1 cellular context compared by ENCODE assay signal in the genomic region with DNA sequence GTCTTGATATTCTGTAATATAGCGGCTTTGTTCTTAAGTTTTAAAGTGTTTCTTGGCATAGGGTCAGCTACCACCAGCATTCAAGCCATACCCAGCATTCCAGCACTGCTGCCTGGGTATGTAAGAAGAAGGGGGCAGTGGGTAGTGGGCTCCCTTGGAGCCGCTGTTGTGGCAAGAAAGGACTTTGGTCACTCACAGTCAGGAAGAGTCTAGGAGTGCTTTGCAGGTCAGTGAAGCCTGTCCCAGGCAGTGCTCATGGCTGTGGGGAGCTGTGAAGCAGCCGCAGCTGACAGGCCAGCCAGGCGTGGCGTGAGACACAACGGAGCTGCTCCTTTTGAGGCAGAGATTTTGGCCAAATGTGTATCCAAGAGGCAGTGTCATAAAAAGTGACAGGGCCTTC.
TF ChIP-seq lines count a peak whose summit lies in the region.

No MANE protein-coding gene starts in this region.

TF ChIP-seq in HepG2, 621 proteins besides CTCF, POLR2A, EP300 and RAD21 (continued from another document and continues in another):
- TF ChIP-seq KDM2A (CRISPR knock-in tag; IDR thresholded peaks at IDR 0.05; ENCODE audit: borderline replicate concordance, low read depth) (peak; percentile 18; the same call in 1 of the 2 replicates), ZBTB7A (CRISPR knock-in tag; IDR thresholded peaks at IDR 0.05) (0 out of 2 replicates have a peak, but pooled peaks have one; percentile 17), SMARCE1 (IDR thresholded peaks at IDR 0.05; ENCODE audit: borderline replicate concordance) (no peak), ZMYM4 (CRISPR knock-in tag; IDR thresholded peaks at IDR 0.05) (peak; percentile 70; the same call in 1 of the 2 replicates), LCORL (IDR thresholded peaks at IDR 0.05) (no peak), LCORL (CRISPR knock-in tag; IDR thresholded peaks at IDR 0.05) (0 out of 2 replicates have a peak, but pooled peaks have one; percentile 45), ZFP90 (CRISPR knock-in tag; IDR thresholded peaks at IDR 0.05; ENCODE audit: borderline replicate concordance) (no peak), ZNF354B (CRISPR knock-in tag; IDR thresholded peaks at IDR 0.05) (no peak), CEBPB (IDR thresholded peaks at IDR 0.05; ENCODE audit: borderline replicate concordance, low read depth, low read length) (no peak), KLF9 (CRISPR knock-in tag; IDR thresholded peaks at IDR 0.05; ENCODE audit: low read depth) (no peak), HOXD1 (CRISPR knock-in tag; IDR thresholded peaks at IDR 0.05) (no peak), ZNF777 (CRISPR knock-in tag; IDR thresholded peaks at IDR 0.05) (no peak), ZNF570 (CRISPR knock-in tag; IDR thresholded peaks at IDR 0.05; ENCODE audit: borderline replicate concordance) (no peak), ZNF441 (CRISPR knock-in tag; IDR thresholded peaks at IDR 0.05; ENCODE audit: borderline replicate concordance) (no peak), SALL1 (CRISPR knock-in tag; IDR thresholded peaks at IDR 0.05) (peak; percentile 40; the same call in 1 of the 2 replicates), PAWR (CRISPR knock-in tag; IDR thresholded peaks at IDR 0.05; ENCODE audit: borderline replicate concordance) (no peak), U2AF1 (optimal IDR thresholded peaks at IDR 0.05; ENCODE audit: low read depth, low read length) (no peak), ZNF562 (CRISPR knock-in tag; IDR thresholded peaks at IDR 0.05; ENCODE audit: borderline replicate concordance) (no peak), ZNF883 (CRISPR knock-in tag; IDR thresholded peaks at IDR 0.05; ENCODE audit: not compliant biosample characterization) (no peak), HNF4A (CRISPR knock-in tag; IDR thresholded peaks at IDR 0.05) (peak; percentile 74), FLYWCH1 (CRISPR knock-in tag; IDR thresholded peaks at IDR 0.05) (no peak), NR1H2 (CRISPR knock-in tag; IDR thresholded peaks at IDR 0.05; ENCODE audit: borderline replicate concordance, low read depth) (no peak)
- TF ChIP-seq, protein P1, sequence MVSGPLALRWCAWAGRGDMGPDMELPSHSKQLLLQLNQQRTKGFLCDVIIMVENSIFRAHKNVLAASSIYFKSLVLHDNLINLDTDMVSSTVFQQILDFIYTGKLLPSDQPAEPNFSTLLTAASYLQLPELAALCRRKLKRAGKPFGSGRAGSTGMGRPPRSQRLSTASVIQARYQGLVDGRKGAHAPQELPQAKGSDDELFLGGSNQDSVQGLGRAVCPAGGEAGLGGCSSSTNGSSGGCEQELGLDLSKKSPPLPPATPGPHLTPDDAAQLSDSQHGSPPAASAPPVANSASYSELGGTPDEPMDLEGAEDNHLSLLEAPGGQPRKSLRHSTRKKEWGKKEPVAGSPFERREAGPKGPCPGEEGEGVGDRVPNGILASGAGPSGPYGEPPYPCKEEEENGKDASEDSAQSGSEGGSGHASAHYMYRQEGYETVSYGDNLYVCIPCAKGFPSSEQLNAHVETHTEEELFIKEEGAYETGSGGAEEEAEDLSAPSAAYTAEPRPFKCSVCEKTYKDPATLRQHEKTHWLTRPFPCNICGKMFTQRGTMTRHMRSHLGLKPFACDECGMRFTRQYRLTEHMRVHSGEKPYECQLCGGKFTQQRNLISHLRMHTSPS (CRISPR knock-in tag; IDR thresholded peaks at IDR 0.05; ENCODE audit: low read depth), result peak; percentile 47; the same call in 1 of the 2 replicates
- TF ChIP-seq, protein P2, sequence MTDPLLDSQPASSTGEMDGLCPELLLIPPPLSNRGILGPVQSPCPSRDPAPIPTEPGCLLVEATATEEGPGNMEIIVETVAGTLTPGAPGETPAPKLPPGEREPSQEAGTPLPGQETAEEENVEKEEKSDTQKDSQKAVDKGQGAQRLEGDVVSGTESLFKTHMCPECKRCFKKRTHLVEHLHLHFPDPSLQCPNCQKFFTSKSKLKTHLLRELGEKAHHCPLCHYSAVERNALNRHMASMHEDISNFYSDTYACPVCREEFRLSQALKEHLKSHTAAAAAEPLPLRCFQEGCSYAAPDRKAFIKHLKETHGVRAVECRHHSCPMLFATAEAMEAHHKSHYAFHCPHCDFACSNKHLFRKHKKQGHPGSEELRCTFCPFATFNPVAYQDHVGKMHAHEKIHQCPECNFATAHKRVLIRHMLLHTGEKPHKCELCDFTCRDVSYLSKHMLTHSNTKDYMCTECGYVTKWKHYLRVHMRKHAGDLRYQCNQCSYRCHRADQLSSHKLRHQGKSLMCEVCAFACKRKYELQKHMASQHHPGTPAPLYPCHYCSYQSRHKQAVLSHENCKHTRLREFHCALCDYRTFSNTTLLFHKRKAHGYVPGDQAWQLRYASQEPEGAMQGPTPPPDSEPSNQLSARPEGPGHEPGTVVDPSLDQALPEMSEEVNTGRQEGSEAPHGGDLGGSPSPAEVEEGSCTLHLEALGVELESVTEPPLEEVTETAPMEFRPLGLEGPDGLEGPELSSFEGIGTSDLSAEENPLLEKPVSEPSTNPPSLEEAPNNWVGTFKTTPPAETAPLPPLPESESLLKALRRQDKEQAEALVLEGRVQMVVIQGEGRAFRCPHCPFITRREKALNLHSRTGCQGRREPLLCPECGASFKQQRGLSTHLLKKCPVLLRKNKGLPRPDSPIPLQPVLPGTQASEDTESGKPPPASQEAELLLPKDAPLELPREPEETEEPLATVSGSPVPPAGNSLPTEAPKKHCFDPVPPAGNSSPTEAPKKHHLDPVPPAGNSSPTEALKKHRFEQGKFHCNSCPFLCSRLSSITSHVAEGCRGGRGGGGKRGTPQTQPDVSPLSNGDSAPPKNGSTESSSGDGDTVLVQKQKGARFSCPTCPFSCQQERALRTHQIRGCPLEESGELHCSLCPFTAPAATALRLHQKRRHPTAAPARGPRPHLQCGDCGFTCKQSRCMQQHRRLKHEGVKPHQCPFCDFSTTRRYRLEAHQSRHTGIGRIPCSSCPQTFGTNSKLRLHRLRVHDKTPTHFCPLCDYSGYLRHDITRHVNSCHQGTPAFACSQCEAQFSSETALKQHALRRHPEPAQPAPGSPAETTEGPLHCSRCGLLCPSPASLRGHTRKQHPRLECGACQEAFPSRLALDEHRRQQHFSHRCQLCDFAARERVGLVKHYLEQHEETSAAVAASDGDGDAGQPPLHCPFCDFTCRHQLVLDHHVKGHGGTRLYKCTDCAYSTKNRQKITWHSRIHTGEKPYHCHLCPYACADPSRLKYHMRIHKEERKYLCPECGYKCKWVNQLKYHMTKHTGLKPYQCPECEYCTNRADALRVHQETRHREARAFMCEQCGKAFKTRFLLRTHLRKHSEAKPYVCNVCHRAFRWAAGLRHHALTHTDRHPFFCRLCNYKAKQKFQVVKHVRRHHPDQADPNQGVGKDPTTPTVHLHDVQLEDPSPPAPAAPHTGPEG (CRISPR knock-in tag; IDR thresholded peaks at IDR 0.05), result no peak
- TF ChIP-seq, protein P3, sequence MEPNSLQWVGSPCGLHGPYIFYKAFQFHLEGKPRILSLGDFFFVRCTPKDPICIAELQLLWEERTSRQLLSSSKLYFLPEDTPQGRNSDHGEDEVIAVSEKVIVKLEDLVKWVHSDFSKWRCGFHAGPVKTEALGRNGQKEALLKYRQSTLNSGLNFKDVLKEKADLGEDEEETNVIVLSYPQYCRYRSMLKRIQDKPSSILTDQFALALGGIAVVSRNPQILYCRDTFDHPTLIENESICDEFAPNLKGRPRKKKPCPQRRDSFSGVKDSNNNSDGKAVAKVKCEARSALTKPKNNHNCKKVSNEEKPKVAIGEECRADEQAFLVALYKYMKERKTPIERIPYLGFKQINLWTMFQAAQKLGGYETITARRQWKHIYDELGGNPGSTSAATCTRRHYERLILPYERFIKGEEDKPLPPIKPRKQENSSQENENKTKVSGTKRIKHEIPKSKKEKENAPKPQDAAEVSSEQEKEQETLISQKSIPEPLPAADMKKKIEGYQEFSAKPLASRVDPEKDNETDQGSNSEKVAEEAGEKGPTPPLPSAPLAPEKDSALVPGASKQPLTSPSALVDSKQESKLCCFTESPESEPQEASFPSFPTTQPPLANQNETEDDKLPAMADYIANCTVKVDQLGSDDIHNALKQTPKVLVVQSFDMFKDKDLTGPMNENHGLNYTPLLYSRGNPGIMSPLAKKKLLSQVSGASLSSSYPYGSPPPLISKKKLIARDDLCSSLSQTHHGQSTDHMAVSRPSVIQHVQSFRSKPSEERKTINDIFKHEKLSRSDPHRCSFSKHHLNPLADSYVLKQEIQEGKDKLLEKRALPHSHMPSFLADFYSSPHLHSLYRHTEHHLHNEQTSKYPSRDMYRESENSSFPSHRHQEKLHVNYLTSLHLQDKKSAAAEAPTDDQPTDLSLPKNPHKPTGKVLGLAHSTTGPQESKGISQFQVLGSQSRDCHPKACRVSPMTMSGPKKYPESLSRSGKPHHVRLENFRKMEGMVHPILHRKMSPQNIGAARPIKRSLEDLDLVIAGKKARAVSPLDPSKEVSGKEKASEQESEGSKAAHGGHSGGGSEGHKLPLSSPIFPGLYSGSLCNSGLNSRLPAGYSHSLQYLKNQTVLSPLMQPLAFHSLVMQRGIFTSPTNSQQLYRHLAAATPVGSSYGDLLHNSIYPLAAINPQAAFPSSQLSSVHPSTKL (CRISPR knock-in tag; IDR thresholded peaks at IDR 0.05), result peak; percentile 31; the same call in 1 of the 2 replicates
- TF ChIP-seq, protein P4, sequence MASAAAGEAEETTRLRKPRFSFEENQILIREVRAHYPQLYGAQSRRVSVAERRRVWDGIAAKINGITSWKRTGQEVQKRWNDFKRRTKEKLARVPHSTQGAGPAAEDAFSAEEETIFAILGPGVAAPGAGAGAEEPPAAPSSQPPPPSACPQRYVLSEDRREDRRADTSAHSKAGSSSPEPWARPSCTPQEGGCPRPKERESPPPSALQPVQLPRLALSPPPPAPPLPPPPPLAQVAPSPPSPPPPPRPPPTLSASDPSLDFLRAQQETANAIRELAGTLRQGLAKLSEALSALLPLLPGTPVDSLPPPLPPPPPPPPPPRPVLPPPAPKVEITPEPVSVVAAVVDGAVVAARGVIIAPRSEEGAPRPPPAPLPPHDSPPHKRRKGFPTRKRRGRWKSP (CRISPR knock-in tag; IDR thresholded peaks at IDR 0.05), result peak; percentile 27; the same call in 1 of the 2 replicates
- TF ChIP-seq, protein P5, sequence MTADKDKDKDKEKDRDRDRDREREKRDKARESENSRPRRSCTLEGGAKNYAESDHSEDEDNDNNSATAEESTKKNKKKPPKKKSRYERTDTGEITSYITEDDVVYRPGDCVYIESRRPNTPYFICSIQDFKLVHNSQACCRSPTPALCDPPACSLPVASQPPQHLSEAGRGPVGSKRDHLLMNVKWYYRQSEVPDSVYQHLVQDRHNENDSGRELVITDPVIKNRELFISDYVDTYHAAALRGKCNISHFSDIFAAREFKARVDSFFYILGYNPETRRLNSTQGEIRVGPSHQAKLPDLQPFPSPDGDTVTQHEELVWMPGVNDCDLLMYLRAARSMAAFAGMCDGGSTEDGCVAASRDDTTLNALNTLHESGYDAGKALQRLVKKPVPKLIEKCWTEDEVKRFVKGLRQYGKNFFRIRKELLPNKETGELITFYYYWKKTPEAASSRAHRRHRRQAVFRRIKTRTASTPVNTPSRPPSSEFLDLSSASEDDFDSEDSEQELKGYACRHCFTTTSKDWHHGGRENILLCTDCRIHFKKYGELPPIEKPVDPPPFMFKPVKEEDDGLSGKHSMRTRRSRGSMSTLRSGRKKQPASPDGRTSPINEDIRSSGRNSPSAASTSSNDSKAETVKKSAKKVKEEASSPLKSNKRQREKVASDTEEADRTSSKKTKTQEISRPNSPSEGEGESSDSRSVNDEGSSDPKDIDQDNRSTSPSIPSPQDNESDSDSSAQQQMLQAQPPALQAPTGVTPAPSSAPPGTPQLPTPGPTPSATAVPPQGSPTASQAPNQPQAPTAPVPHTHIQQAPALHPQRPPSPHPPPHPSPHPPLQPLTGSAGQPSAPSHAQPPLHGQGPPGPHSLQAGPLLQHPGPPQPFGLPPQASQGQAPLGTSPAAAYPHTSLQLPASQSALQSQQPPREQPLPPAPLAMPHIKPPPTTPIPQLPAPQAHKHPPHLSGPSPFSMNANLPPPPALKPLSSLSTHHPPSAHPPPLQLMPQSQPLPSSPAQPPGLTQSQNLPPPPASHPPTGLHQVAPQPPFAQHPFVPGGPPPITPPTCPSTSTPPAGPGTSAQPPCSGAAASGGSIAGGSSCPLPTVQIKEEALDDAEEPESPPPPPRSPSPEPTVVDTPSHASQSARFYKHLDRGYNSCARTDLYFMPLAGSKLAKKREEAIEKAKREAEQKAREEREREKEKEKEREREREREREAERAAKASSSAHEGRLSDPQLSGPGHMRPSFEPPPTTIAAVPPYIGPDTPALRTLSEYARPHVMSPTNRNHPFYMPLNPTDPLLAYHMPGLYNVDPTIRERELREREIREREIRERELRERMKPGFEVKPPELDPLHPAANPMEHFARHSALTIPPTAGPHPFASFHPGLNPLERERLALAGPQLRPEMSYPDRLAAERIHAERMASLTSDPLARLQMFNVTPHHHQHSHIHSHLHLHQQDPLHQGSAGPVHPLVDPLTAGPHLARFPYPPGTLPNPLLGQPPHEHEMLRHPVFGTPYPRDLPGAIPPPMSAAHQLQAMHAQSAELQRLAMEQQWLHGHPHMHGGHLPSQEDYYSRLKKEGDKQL (CRISPR knock-in tag; IDR thresholded peaks at IDR 0.05; ENCODE audit: low read depth), result no peak
- TF ChIP-seq, protein P6, sequence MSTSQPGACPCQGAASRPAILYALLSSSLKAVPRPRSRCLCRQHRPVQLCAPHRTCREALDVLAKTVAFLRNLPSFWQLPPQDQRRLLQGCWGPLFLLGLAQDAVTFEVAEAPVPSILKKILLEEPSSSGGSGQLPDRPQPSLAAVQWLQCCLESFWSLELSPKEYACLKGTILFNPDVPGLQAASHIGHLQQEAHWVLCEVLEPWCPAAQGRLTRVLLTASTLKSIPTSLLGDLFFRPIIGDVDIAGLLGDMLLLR (CRISPR knock-in tag; IDR thresholded peaks at IDR 0.05), result no peak
- TF ChIP-seq, protein P7, sequence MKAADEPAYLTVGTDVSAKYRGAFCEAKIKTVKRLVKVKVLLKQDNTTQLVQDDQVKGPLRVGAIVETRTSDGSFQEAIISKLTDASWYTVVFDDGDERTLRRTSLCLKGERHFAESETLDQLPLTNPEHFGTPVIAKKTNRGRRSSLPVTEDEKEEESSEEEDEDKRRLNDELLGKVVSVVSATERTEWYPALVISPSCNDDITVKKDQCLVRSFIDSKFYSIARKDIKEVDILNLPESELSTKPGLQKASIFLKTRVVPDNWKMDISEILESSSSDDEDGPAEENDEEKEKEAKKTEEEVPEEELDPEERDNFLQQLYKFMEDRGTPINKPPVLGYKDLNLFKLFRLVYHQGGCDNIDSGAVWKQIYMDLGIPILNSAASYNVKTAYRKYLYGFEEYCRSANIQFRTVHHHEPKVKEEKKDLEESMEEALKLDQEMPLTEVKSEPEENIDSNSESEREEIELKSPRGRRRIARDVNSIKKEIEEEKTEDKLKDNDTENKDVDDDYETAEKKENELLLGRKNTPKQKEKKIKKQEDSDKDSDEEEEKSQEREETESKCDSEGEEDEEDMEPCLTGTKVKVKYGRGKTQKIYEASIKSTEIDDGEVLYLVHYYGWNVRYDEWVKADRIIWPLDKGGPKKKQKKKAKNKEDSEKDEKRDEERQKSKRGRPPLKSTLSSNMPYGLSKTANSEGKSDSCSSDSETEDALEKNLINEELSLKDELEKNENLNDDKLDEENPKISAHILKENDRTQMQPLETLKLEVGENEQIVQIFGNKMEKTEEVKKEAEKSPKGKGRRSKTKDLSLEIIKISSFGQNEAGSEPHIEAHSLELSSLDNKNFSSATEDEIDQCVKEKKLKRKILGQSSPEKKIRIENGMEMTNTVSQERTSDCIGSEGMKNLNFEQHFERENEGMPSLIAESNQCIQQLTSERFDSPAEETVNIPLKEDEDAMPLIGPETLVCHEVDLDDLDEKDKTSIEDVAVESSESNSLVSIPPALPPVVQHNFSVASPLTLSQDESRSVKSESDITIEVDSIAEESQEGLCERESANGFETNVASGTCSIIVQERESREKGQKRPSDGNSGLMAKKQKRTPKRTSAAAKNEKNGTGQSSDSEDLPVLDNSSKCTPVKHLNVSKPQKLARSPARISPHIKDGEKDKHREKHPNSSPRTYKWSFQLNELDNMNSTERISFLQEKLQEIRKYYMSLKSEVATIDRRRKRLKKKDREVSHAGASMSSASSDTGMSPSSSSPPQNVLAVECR (CRISPR knock-in tag; IDR thresholded peaks at IDR 0.05; ENCODE audit: borderline replicate concordance), result 0 out of 2 replicates have a peak, but pooled peaks have one; percentile 26
